In genomic region chr7:128739990-128740682, GRCh38 we compare ENCODE assay signal across 8 cellular contexts. TPM values are rescaled to one million over a fixed set of nuclear protein-coding genes. Genes with fewer than 3 reads are reported as not detected.
DNase-seq lines count a peak whose midpoint lies in the region; ATAC-seq lines count a peak whose summit lies in the region.

No MANE protein-coding gene starts in this region.

- H3K27ac Mint-ChIP-seq in activated T-helper 2 cell treated with anti-CD3 and anti-CD28 coated beads, Interferon-gamma antibody, Interleukin-2, Interleukin-4, amounts not matched to agents 10 μg/mL and 5 μg/mL and 100 μg/mL, durations not matched to agents 14 hours and 24 hours and 36 hours, result peak overlapping the region; percentile 95
- peak overlapping the region; percentile 95 for H3K27ac Mint-ChIP-seq in stimulated activated naive B cell treated with anti-CD40 and anti-IgM and Interleukin-4, amounts not matched to agents 10 μg/mL and 1 μg/mL and 100 μg/mL, for 72 hours

- no peak for DNase-seq in activated T-helper 2 cell treated with anti-CD3 and anti-CD28 coated beads, Interferon-gamma antibody, Interleukin-2, Interleukin-4, amounts not matched to agents 10 μg/mL and 5 μg/mL and 100 μg/mL, durations not matched to agents 14 hours and 24 hours and 36 hours (ENCODE audit: low spot score)
- DNase-seq in stimulated activated naive B cell treated with anti-CD40 and anti-IgM and Interleukin-4, amounts not matched to agents 10 μg/mL and 1 μg/mL and 100 μg/mL, for 72 hours, result no peak
- DNase-seq in HUDEP-2 (lab: John Stamatoyannopoulos, UW; ENCODE audit: unreplicated experiment in 76 of 76) (no peak), NCI-H748 (lab: John Stamatoyannopoulos, UW; ENCODE audit: unreplicated experiment) (no peak), NCI-H1048 (lab: John Stamatoyannopoulos, UW) (no peak)
- no peak for DNase-seq in activated CD8-positive, alpha-beta memory T cell treated with anti-CD3 and anti-CD28 coated beads, Interleukin-2, amount 50 U/mL, for 48 hours

- H3K36me3 ChIP-seq in HUES64 (ENCODE audit: insufficient read depth, low read length), result peaks cover 14% of the 10 kb centered on the region

- ATAC-seq in stimulated activated naive B cell treated with anti-CD40 and anti-IgM and Interleukin-4, amounts not matched to agents 10 μg/mL and 1 μg/mL and 100 μg/mL, for 72 hours (replicated peaks), result no peak

- 13% methylated on average over 12 of the region's 13 CpGs for WGBS in HUES64

- intact Hi-C loops in activated T-helper 2 cell treated with anti-CD3 and anti-CD28 coated beads, Interferon-gamma antibody, Interleukin-2, Interleukin-4, amounts not matched to agents 10 μg/mL and 5 μg/mL and 100 μg/mL, durations not matched to agents 14 hours and 24 hours and 36 hours (cut with micrococcal nuclease), result loop anchor here (2.0 to 5.0 kb wide), 2 partner anchors 52 to 123 kb away; partner anchors contain the start of genes ATP6V1F and CCDC136

- peaks cover 23% of the 10 kb centered on the region; the same call in 1 of the 2 replicates for H3K4me1 ChIP-seq in HUES64 (ENCODE audit: insufficient read depth, low read length)

- H3K9me3 Mint-ChIP-seq in activated T-helper 2 cell treated with anti-CD3 and anti-CD28 coated beads, Interferon-gamma antibody, Interleukin-2, Interleukin-4, amounts not matched to agents 10 μg/mL and 5 μg/mL and 100 μg/mL, durations not matched to agents 14 hours and 24 hours and 36 hours, result no peaks in the 10 kb centered on the region
- H3K9me3 Mint-ChIP-seq in stimulated activated naive B cell treated with anti-CD40 and anti-IgM and Interleukin-4, amounts not matched to agents 10 μg/mL and 1 μg/mL and 100 μg/mL, for 72 hours, result peaks cover under 1 to 2% of the 10 kb centered on the region in 2 donors

- no peaks in the 10 kb centered on the region for H3K27me3 ChIP-seq in HUES64 (ENCODE audit: insufficient read depth, low read length)

- H3K9me3 ChIP-seq in HUES64 (ENCODE audit: insufficient read depth, low read depth, low read length) (no peaks in the 10 kb centered on the region), iPS-18c (ENCODE audit: control insufficient read depth, insufficient read depth, low read length) (no peaks in the 10 kb centered on the region)

- H3K27me3 Mint-ChIP-seq in activated T-helper 2 cell treated with anti-CD3 and anti-CD28 coated beads, Interferon-gamma antibody, Interleukin-2, Interleukin-4, amounts not matched to agents 10 μg/mL and 5 μg/mL and 100 μg/mL, durations not matched to agents 14 hours and 24 hours and 36 hours (ENCODE audit: low read depth), result peaks cover 3% of the 10 kb centered on the region
- H3K27me3 Mint-ChIP-seq in stimulated activated naive B cell treated with anti-CD40 and anti-IgM and Interleukin-4, amounts not matched to agents 10 μg/mL and 1 μg/mL and 100 μg/mL, for 72 hours, result no peaks in the 10 kb centered on the region

- peak overlapping the region; percentile 95 for H3K4me3 ChIP-seq in HUES64 (ENCODE audit: low read length)
- H3K4me3 ChIP-seq in iPS-18c (ENCODE audit: insufficient read depth, low read depth, low read length), result peak overlapping the region; percentile 78

- H3K4me3 Mint-ChIP-seq in activated T-helper 2 cell treated with anti-CD3 and anti-CD28 coated beads, Interferon-gamma antibody, Interleukin-2, Interleukin-4, amounts not matched to agents 10 μg/mL and 5 μg/mL and 100 μg/mL, durations not matched to agents 14 hours and 24 hours and 36 hours (ENCODE audit: low read depth), result peak overlapping the region; percentile 98
- H3K4me3 Mint-ChIP-seq in stimulated activated naive B cell treated with anti-CD40 and anti-IgM and Interleukin-4, amounts not matched to agents 10 μg/mL and 1 μg/mL and 100 μg/mL, for 72 hours, result peak overlapping the region; percentile 92 to 98

- H3K27ac ChIP-seq in HUES64 (ENCODE audit: low read depth, low read length), result no peak overlapping the region

- peaks cover 24% of the 10 kb centered on the region for H3K36me3 Mint-ChIP-seq in activated T-helper 2 cell treated with anti-CD3 and anti-CD28 coated beads, Interferon-gamma antibody, Interleukin-2, Interleukin-4, amounts not matched to agents 10 μg/mL and 5 μg/mL and 100 μg/mL, durations not matched to agents 14 hours and 24 hours and 36 hours (ENCODE audit: low read depth)
- H3K36me3 Mint-ChIP-seq in stimulated activated naive B cell treated with anti-CD40 and anti-IgM and Interleukin-4, amounts not matched to agents 10 μg/mL and 1 μg/mL and 100 μg/mL, for 72 hours, result peaks cover 10 to 17% of the 10 kb centered on the region in 2 donors

- H3K4me1 Mint-ChIP-seq in activated T-helper 2 cell treated with anti-CD3 and anti-CD28 coated beads, Interferon-gamma antibody, Interleukin-2, Interleukin-4, amounts not matched to agents 10 μg/mL and 5 μg/mL and 100 μg/mL, durations not matched to agents 14 hours and 24 hours and 36 hours (ENCODE audit: low read depth), result peaks cover 36% of the 10 kb centered on the region
- peaks cover 35 to 38% of the 10 kb centered on the region in 2 donors for H3K4me1 Mint-ChIP-seq in stimulated activated naive B cell treated with anti-CD40 and anti-IgM and Interleukin-4, amounts not matched to agents 10 μg/mL and 1 μg/mL and 100 μg/mL, for 72 hours

- peak overlapping the region; percentile 96 for H3K9ac ChIP-seq in HUES64 (ENCODE audit: low read depth, low read length)

RNA-seq across cellular contexts. Expression of gene CALU, which starts 1.0 kb away (rescaled TPM):
- 121 TPM for polyA plus RNA-seq in HUES64 (2013, experiment 1 of 2)
- polyA plus RNA-seq in HUES64 (2013, experiment 2 of 2), result 138 TPM
- 53.7 and 57.4 TPM in 2 replicates for total RNA-seq in activated T-helper 2 cell treated with anti-CD3 and anti-CD28 coated beads, Interferon-gamma antibody, Interleukin-2, Interleukin-4, amounts not matched to agents 10 μg/mL and 5 μg/mL and 100 μg/mL, durations not matched to agents 14 hours and 24 hours and 36 hours

RNA-seq across cellular contexts. Expression of gene OPN1SW, which starts 35.5 kb away (rescaled TPM):
- not detected for polyA plus RNA-seq in HUES64 (2013, experiment 1 of 2)
- polyA plus RNA-seq in HUES64 (2013, experiment 2 of 2), result not detected
- not detected in 2 replicates for total RNA-seq in activated T-helper 2 cell treated with anti-CD3 and anti-CD28 coated beads, Interferon-gamma antibody, Interleukin-2, Interleukin-4, amounts not matched to agents 10 μg/mL and 5 μg/mL and 100 μg/mL, durations not matched to agents 14 hours and 24 hours and 36 hours

RNA-seq across cellular contexts. Expression of gene CCDC136, which starts 51.6 kb away (rescaled TPM):
- polyA plus RNA-seq in HUES64 (2013, experiment 1 of 2), result 19.3 TPM
- 26.7 TPM for polyA plus RNA-seq in HUES64 (2013, experiment 2 of 2)
- total RNA-seq in activated T-helper 2 cell treated with anti-CD3 and anti-CD28 coated beads, Interferon-gamma antibody, Interleukin-2, Interleukin-4, amounts not matched to agents 10 μg/mL and 5 μg/mL and 100 μg/mL, durations not matched to agents 14 hours and 24 hours and 36 hours, result 14.3 and 15.5 TPM in 2 replicates
